8 cellular contexts compared by ENCODE assay signal in the genomic region with DNA sequence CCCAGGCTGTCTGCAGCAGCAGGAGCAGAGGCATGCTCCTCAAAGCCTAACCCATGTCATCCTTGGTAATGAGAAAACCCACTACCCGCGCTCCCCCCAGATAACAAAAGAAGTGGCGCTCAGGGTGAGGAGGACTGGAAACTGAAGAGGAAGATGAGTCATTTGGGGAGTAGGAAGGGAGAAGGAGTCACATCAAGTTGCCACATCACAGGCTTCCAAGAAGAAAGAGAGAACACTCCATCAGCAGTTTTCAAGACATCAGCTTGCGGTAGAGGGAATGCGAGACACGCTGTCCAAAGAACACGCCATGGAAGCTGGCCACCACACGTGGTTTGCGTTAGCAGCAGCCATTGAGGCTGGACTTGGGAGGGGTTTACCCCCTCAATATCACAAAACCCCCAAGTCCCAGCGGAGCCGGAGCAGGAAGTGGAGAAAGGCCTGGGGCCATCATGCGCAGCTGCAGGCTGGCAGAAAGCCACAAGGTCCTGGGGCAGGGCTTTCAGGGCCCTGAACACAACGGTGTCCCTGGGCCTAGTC. TPM values are rescaled to one million over a fixed set of nuclear protein-coding genes. Genes with fewer than 3 reads are reported as not detected.
DNase-seq lines count a peak whose midpoint lies in the region; ATAC-seq and TF ChIP-seq lines count a peak whose summit lies in the region.

No MANE protein-coding gene starts in this region.

- no peak overlapping the region for H2AFZ ChIP-seq in mesenchymal stem cell (ENCODE audit: low read depth, low read length)

- peak overlapping the region; percentile 80 for H3K9ac ChIP-seq in mesenchymal stem cell (ENCODE audit: low read length)

- H4K8ac ChIP-seq in mesenchymal stem cell (ENCODE audit: low read length) = peak overlapping the region; percentile 45

- no peak overlapping the region for H2BK120ac ChIP-seq in mesenchymal stem cell (ENCODE audit: low read depth, low read length)

- no peak overlapping the region for H3K14ac ChIP-seq in mesenchymal stem cell (ENCODE audit: low read length in 2 of 2)

- H3K23ac ChIP-seq in mesenchymal stem cell (ENCODE audit: low read length in 2 of 2) = no peak overlapping the region

- H2BK5ac ChIP-seq in mesenchymal stem cell (ENCODE audit: low read depth, low read length, poor library complexity, severe bottlenecking) = no peak overlapping the region

- H3K4me1 ChIP-seq in A673 (ENCODE audit: insufficient read depth, low read length, poor library complexity, severe bottlenecking) (peaks cover 22% of the 10 kb centered on the region), mesenchymal stem cell (ENCODE audit: control insufficient read depth, insufficient read depth, low read depth, low read length) (peaks cover 27% of the 10 kb centered on the region)

- H3K4me3 ChIP-seq in A673 (ENCODE audit: low read depth, low read length, poor library complexity, severe bottlenecking) (no peak overlapping the region), MG63 (no peak overlapping the region), mesenchymal stem cell (ENCODE audit: insufficient read depth in 1 of 2, low read depth in 1 of 2, low read length in 2 of 2) (peak overlapping the region in 1 of 2 experiments; percentile 16)

- no peak overlapping the region for H2AK5ac ChIP-seq in mesenchymal stem cell (ENCODE audit: low read length, severe bottlenecking)

- peak overlapping the region; percentile 30 for H3K27ac ChIP-seq in A673 (ENCODE audit: low read depth, low read length, poor library complexity, severe bottlenecking)
- H3K27ac ChIP-seq in mesenchymal stem cell (ENCODE audit: low read length, poor library complexity, severe bottlenecking) = no peak overlapping the region

- no TSS peak for BruUV-seq in A673 (replicated peaks; lab: Mats Ljungman, UMichigan)

- H3K4ac ChIP-seq in mesenchymal stem cell (ENCODE audit: low read depth in 1 of 2, low read length in 2 of 2) = peak overlapping the region in 1 of 2 experiments; percentile 20

- no peaks in the 10 kb centered on the region for H3K27me3 ChIP-seq in A673 (replicated peaks; ENCODE audit: insufficient read depth, low read depth, low read length, poor library complexity)
- no peaks in the 10 kb centered on the region for H3K27me3 ChIP-seq in MG63
- no peaks in the 10 kb centered on the region for H3K27me3 ChIP-seq in mesenchymal stem cell (ENCODE audit: control insufficient read depth in 1 of 2, insufficient read depth in 1 of 2, low read length in 2 of 2)

- DNase-seq in A673 (ENCODE audit: low spot score) = peak; percentile 62
- DNase-seq in MG63 = peak; percentile 45
- peak; percentile 85 for DNase-seq in brain pericyte (ENCODE audit: low read depth, low spot score)
- DNase-seq in mesenchymal stem cell = peak; percentile 96
- DNase-seq in ureter (ENCODE audit: low spot score) = peak; percentile 82

- H3K79me1 ChIP-seq in mesenchymal stem cell (replicated peaks; ENCODE audit: low read length, poor library complexity, severe bottlenecking) = peaks cover 21% of the 10 kb centered on the region

- H4K91ac ChIP-seq in mesenchymal stem cell (ENCODE audit: low read length) = no peak overlapping the region

- CTCF ChIA-PET in A673 (lab: Charles Lee) = no interaction called here

- 66% methylated on average over 11 of the region's 13 CpGs for WGBS in mesenchymal stem cell

- intact Hi-C loops in A673 (cut with micrococcal nuclease; ENCODE audit: unreplicated experiment) = no loop called here

- no peak overlapping the region for H2BK15ac ChIP-seq in mesenchymal stem cell (ENCODE audit: low read depth, poor library complexity, severe bottlenecking)

- no peak for TF ChIP-seq CTCF in A673 (conservative IDR thresholded peaks at IDR 0.05; ENCODE audit: low read depth, low read length)

- POLR2A ChIA-PET in A673 (lab: Charles Lee; ENCODE audit: low non-redundant PET) = no interaction called here

- ATAC-seq in HG02938 (IDR thresholded peaks at IDR 0.05; ENCODE audit: unreplicated experiment) = no peak
- ATAC-seq in HG03135 (IDR thresholded peaks at IDR 0.05; ENCODE audit: unreplicated experiment) = no peak
- no peak for ATAC-seq in GM19452 (IDR thresholded peaks at IDR 0.05; ENCODE audit: unreplicated experiment)

- no peak overlapping the region for H3K4me2 ChIP-seq in mesenchymal stem cell (ENCODE audit: low read length, poor library complexity, severe bottlenecking)

- H3K36me3 ChIP-seq in A673 (ENCODE audit: insufficient read depth, low read length, poor library complexity, severe bottlenecking) (no peaks in the 10 kb centered on the region), MG63 (peaks cover 16% of the 10 kb centered on the region), mesenchymal stem cell (ENCODE audit: control insufficient read depth in 1 of 2, insufficient read depth in 2 of 2, low read depth in 1 of 2, low read length in 2 of 2) (peaks cover 20 to 40% of the 10 kb centered on the region in 2 experiments)

- H3K9me3 ChIP-seq in A673 (ENCODE audit: low read depth, low read length, poor library complexity, severe bottlenecking) = no peaks in the 10 kb centered on the region
- H3K9me3 ChIP-seq in MG63 = no peaks in the 10 kb centered on the region
- H3K9me3 ChIP-seq in mesenchymal stem cell (ENCODE audit: control insufficient read depth, low read length) = no peaks in the 10 kb centered on the region

- H3K18ac ChIP-seq in mesenchymal stem cell (ENCODE audit: low read depth in 1 of 2, low read length in 2 of 2) = peak overlapping the region; percentile 50 to 57

- no peak overlapping the region for H2BK12ac ChIP-seq in mesenchymal stem cell (ENCODE audit: low read length in 2 of 2)

RNA-seq across cellular contexts. Expression of gene SH3PXD2B, which starts 41.5 kb away (rescaled TPM):
- total RNA-seq in A673 (2021) (28.1 and 32.1 TPM in 2 replicates), ureter (39.8 TPM)
- total RNA-seq in MG63 (2014; rRNA removed; shearing (Covaris generic); ENCODE audit: low replicate concordance) = 4.4 and 15.2 TPM in 2 replicates
- 25.7 TPM for polyA plus RNA-seq in mesenchymal stem cell (2013, experiment 1 of 2)
- 23.0 TPM for polyA plus RNA-seq in mesenchymal stem cell (2013, experiment 2 of 2)

Comparison
In these comparisons a context has a peak if more than half of its experiments do, and no peak if none do; other contexts are left out.
1. DNase-seq: peak in every context shown above with its lines; median percentile 96 in mesenchymal stem cell; 85 in brain pericyte; 82 in ureter; 62 in A673; 45 in MG63.